In genomic region chr21:15062566-15062965, GRCh38 we compare ENCODE assay signal across 8 cellular contexts. TPM values are rescaled to one million over a fixed set of nuclear protein-coding genes. Genes with fewer than 3 reads are reported as not detected.
DNase-seq lines count a peak whose midpoint lies in the region; ATAC-seq, FAIRE-seq and TF ChIP-seq lines count a peak whose summit lies in the region.

No MANE protein-coding gene starts in this region.

- no peak overlapping the region for H3K9ac ChIP-seq in H1 (replicated peaks in 1 of 4; ENCODE audit: extremely low read depth in 1 of 4, low read depth in 3 of 4, low read length in 3 of 4)

- H4K20me1 ChIP-seq in H1 (replicated peaks in 1 of 2; ENCODE audit: control insufficient read depth in 1 of 2, insufficient read depth in 2 of 2, low read length in 2 of 2), result no peaks in the 10 kb centered on the region

- no peak overlapping the region for H2BK120ac ChIP-seq in H1 (replicated peaks; ENCODE audit: low read depth, low read length)

- H3K23me2 ChIP-seq in H1 (ENCODE audit: low read depth, low read length), result peaks cover 11% of the 10 kb centered on the region

- no peak overlapping the region for H4K91ac ChIP-seq in H1 (replicated peaks; ENCODE audit: insufficient read length, low read length)

- POLR2A ChIA-PET in H1 (lab: Charles Lee; ENCODE audit: partially characterized antibody), result no interaction called here

- TF ChIP-seq CTCF in GM12865 (IDR thresholded peaks at IDR 0.05; ENCODE audit: insufficient read depth, low read depth, low read length, missing control alignments) (no peak), H1 (IDR thresholded peaks at IDR 0.05; ENCODE audit: control extremely low read depth in 1 of 3, insufficient read depth in 1 of 3, low read depth in 1 of 3, low read length in 3 of 3) (no peak)

- no peak overlapping the region for H3K18ac ChIP-seq in H1 (ENCODE audit: extremely low read depth, low read length)

- peaks cover 0 to 9% (median 3%) of the 10 kb centered on the region in 4 experiments; a peak in 2 of 7 replicates for H3K27me3 ChIP-seq in H1 (replicated peaks in 1 of 4; ENCODE audit: control insufficient read depth in 3 of 4, extremely low read depth in 1 of 4, insufficient read depth in 3 of 4, low read length in 3 of 4)
- no peaks in the 10 kb centered on the region for H3K27me3 ChIP-seq in neuron (ENCODE audit: insufficient read depth, low read length)

- TF ChIP-seq EP300 in H1 (IDR thresholded peaks at IDR 0.05; ENCODE audit: borderline replicate concordance in 1 of 2, low read depth in 2 of 2, low read length in 2 of 2), result no peak

- H3K9me3 ChIP-seq in H1 (ENCODE audit: insufficient read depth in 2 of 2, low read depth in 1 of 2, low read length in 1 of 2), result no peaks in the 10 kb centered on the region
- H3K9me3 ChIP-seq in neuron (ENCODE audit: low read length), result no peaks in the 10 kb centered on the region

- no peaks in the 10 kb centered on the region for H3K36me3 ChIP-seq in H1 (ENCODE audit: control insufficient read depth in 2 of 4, insufficient read depth in 4 of 4, low read length in 3 of 4)
- H3K36me3 ChIP-seq in neuron (ENCODE audit: insufficient read depth, low read length), result no peaks in the 10 kb centered on the region

- H2AFZ ChIP-seq in H1 (ENCODE audit: low read length), result no peak overlapping the region
- no peak overlapping the region for H2AFZ ChIP-seq in neuron (ENCODE audit: low read depth, low read length)

- TF ChIP-seq RAD21 in H1 (IDR thresholded peaks at IDR 0.05 in 1 of 2, conservative IDR thresholded peaks at IDR 0.05 in 1 of 2; ENCODE audit: low read depth in 2 of 2, low read length in 2 of 2), result no peak

- H3K56ac ChIP-seq in H1 (replicated peaks; ENCODE audit: insufficient read length, low read depth, low read length), result no peak overlapping the region

- H3K23ac ChIP-seq in H1 (ENCODE audit: insufficient read length), result no peak overlapping the region

- no peak overlapping the region for H3K27ac ChIP-seq in H1 (ENCODE audit: low read depth, low read length)

- peaks cover 0 to 63% of the 10 kb centered on the region in 2 experiments; a peak in 3 of 4 replicates for H3K79me2 ChIP-seq in H1 (ENCODE audit: control insufficient read depth in 1 of 2, insufficient read depth in 2 of 2, low read length in 2 of 2)

- H2BK20ac ChIP-seq in H1 (ENCODE audit: low read length), result no peak overlapping the region

- no peaks in the 10 kb centered on the region for H3K79me1 ChIP-seq in H1 (ENCODE audit: low read depth, low read length)

- H4K5ac ChIP-seq in H1 (ENCODE audit: insufficient read length, low read depth, low read length), result no peak overlapping the region

- 79% methylated on average over 3 of the region's 3 CpGs; no CpG with 5 or more reads in 1 of the 2 experiments for WGBS in H1 (ENCODE audit: extremely low coverage in 1 of 2, insufficient coverage in 1 of 2, insufficient read length in 1 of 2, insufficient replicate concordance in 2 of 2, low coverage in 1 of 2, low lambda C conversion rate in 2 of 2, missing lambda C conversion rate in 1 of 2), 2 experiments

- peak; percentile 10 for DNase-seq in GM12865 (ENCODE audit: low read depth)
- DNase-seq in OCI-M1 (lab: John Stamatoyannopoulos, UW), result peak; percentile 78
- DNase-seq in H1 (ENCODE audit: low read depth in 1 of 2, low spot score in 2 of 2), result no peak
- no peak for DNase-seq in effector CD8-positive, alpha-beta T cell (lab: John Stamatoyannopoulos, UW)

- ATAC-seq in GM19351 (IDR thresholded peaks at IDR 0.05; ENCODE audit: unreplicated experiment) (no peak), GM21619 (IDR thresholded peaks at IDR 0.05; ENCODE audit: unreplicated experiment) (no peak), GM19328 (IDR thresholded peaks at IDR 0.05; ENCODE audit: unreplicated experiment) (no peak)

- H3K4ac ChIP-seq in H1 (replicated peaks; ENCODE audit: insufficient read length, low read depth, low read length), result no peak overlapping the region

- H2BK5ac ChIP-seq in H1 (ENCODE audit: low read depth, low read length), result no peak overlapping the region

- no peak for TF ChIP-seq POLR2A in H1 (IDR thresholded peaks at IDR 0.05; ENCODE audit: control extremely low read depth in 1 of 2, low read depth in 2 of 2, low read length in 2 of 2)

- no peak overlapping the region for H3K4me3 ChIP-seq in GM12865 (ENCODE audit: low read depth, low read length)
- peak overlapping the region in 1 of 4 experiments; percentile 67; a peak in 2 of 8 replicates for H3K4me3 ChIP-seq in H1 (ENCODE audit: extremely low read depth in 1 of 4, insufficient read depth in 2 of 4, low read depth in 3 of 4, low read length in 4 of 4)
- peak overlapping the region; percentile 99 for H3K4me3 ChIP-seq in neuron (ENCODE audit: low read length)

- H2BK12ac ChIP-seq in H1 (ENCODE audit: low read depth, low read length), result no peak overlapping the region

- H3K4me2 ChIP-seq in H1 (ENCODE audit: insufficient read depth in 1 of 2, low read depth in 2 of 2, low read length in 2 of 2), result peak overlapping the region; percentile 69 to 85; a peak in 3 of 4 replicates

- CTCF ChIA-PET in H1 (lab: Charles Lee; ENCODE audit: partially characterized antibody), result no interaction called here

- H4K8ac ChIP-seq in H1 (ENCODE audit: extremely low read depth, insufficient read depth, low read length), result no peak overlapping the region

- no peak for FAIRE-seq in H1 (lab: Jason Lieb, UNC)

- no peak overlapping the region for H3K14ac ChIP-seq in H1 (ENCODE audit: insufficient read length)

- no peak overlapping the region for H2AK5ac ChIP-seq in H1 (ENCODE audit: low read depth, low read length)

- no peak overlapping the region for H2BK15ac ChIP-seq in H1 (ENCODE audit: low read length)

- H3K4me1 ChIP-seq in H1 (replicated peaks in 1 of 4; ENCODE audit: control insufficient read depth in 3 of 4, insufficient read depth in 4 of 4, low read length in 3 of 4) (peaks cover 0 to 10% (median 3%) of the 10 kb centered on the region in 4 experiments; a peak in 4 of 7 replicates), neuron (ENCODE audit: insufficient read depth, low read length) (peaks cover 32% of the 10 kb centered on the region)

TF ChIP-seq in H1, 55 proteins besides CTCF, POLR2A, EP300 and RAD21:
- no peak for TF ChIP-seq BACH1 (IDR thresholded peaks at IDR 0.05; ENCODE audit: low read length)
- TF ChIP-seq HDAC6 (IDR thresholded peaks at IDR 0.05; ENCODE audit: low read depth, low read length), result no peak
- no peak for TF ChIP-seq CHD1 (IDR thresholded peaks at IDR 0.05; ENCODE audit: low read depth, low read length)
- no peak for TF ChIP-seq JUND (IDR thresholded peaks at IDR 0.05; ENCODE audit: low read length)
- TF ChIP-seq ATF2 (IDR thresholded peaks at IDR 0.05; ENCODE audit: low read length), result no peak
- TF ChIP-seq PHF8 (conservative IDR thresholded peaks at IDR 0.05; ENCODE audit: low read depth, low read length), result no peak
- no peak for TF ChIP-seq ATF3 (IDR thresholded peaks at IDR 0.05; ENCODE audit: insufficient read depth, low read depth, low read length)
- no peak for TF ChIP-seq RXRA (IDR thresholded peaks at IDR 0.05; ENCODE audit: insufficient read depth, low read depth, low read length)
- no peak for TF ChIP-seq CREB1 (IDR thresholded peaks at IDR 0.05)
- TF ChIP-seq MAX (IDR thresholded peaks at IDR 0.05), result no peak
- no peak for TF ChIP-seq BRCA1 (IDR thresholded peaks at IDR 0.05; ENCODE audit: low read depth, low read length)

RNA-seq across cellular contexts. Expression of gene NRIP1, which starts 2.2 kb away (rescaled TPM):
- total RNA-seq in H1 (2021; fragmentation: NEBNext Ultra II Directional; extraction: Animal tissue kit (Norgen Biotek cat#: 25700)), result 9.3 and 10.5 TPM in 2 replicates
- 0.67 and 1.5 TPM in 2 replicates for polyA plus RNA-seq in H1 (2011; rRNA removed)
- 1.8 TPM for polyA plus RNA-seq in H1 (2011; cell fraction: cytosol; rRNA removed)
- 1.1 TPM for polyA plus RNA-seq in H1 (2011; cell fraction: nucleus; rRNA removed)
- 2.5 to 6.0 TPM (median 3.3 TPM) in 4 replicates for polyA plus RNA-seq in H1 (2012, experiment 1 of 2)
- 0.20 TPM for polyA plus RNA-seq in H1 (2012, experiment 2 of 2)
- polyA plus RNA-seq in H1 (2013, experiment 1 of 2), result 4.1 TPM
- polyA plus RNA-seq in H1 (2013, experiment 2 of 2), result 3.9 TPM
- polyA minus RNA-seq in H1 (2011; rRNA and poly(A)+ RNA removed), result 7.1 and 17.4 TPM in 2 replicates
- 6.1 TPM for polyA minus RNA-seq in H1 (2011; cell fraction: cytosol; rRNA and poly(A)+ RNA removed)
- polyA minus RNA-seq in H1 (2011; cell fraction: nucleus; rRNA and poly(A)+ RNA removed), result 10.2 TPM

Comparison
In these comparisons a context has a peak if more than half of its experiments do, and no peak if none do; other contexts are left out.
1. DNase-seq: peak in GM12865 (single experiment) and OCI-M1 (single experiment); none in H1 (0 of 2) and effector CD8-positive, alpha-beta T cell (single experiment).